Comparison of ENCODE assay signal across 8 cellular contexts in genomic region chr14:23988610-23989363, GRCh38. TPM values are rescaled to one million over a fixed set of nuclear protein-coding genes. Genes with fewer than 3 reads are reported as not detected.
DNase-seq lines count a peak whose midpoint lies in the region; ATAC-seq, FAIRE-seq and TF ChIP-seq lines count a peak whose summit lies in the region.
"Not testable (repeated sequence)": the region's sequence is repeated elsewhere in the genome, so short reads cannot be mapped to it uniquely, and the experiment has no call there.

Gene DHRS4L2 (plus strand): TSS chr14:23988929. CDS start chr14:23988948, 19 bp downstream.

- not testable (repeated sequence) for TF ChIP-seq EP300 in sigmoid colon (IDR thresholded peaks at IDR 0.05)

- H3K4me3 Mint-ChIP-seq in WTC11 (peak within 1 kb of the TSS; percentile 63), brain (peak within 1 kb of the TSS in 3 of 5 experiments; percentile 45 to 51 (median 51))

- peak; percentile 88 for ATAC-seq in GM18505 (IDR thresholded peaks at IDR 0.05; ENCODE audit: unreplicated experiment)
- ATAC-seq in HG02759 (IDR thresholded peaks at IDR 0.05; ENCODE audit: unreplicated experiment): peak; percentile 98
- peak; percentile 97 for ATAC-seq in WTC11

- DNase-seq in MV-4-11 (lab: John Stamatoyannopoulos, UW) (peak; percentile 58), WTC11 (ENCODE audit: low spot score) (peak; percentile 89), iPS DF 6.9 (ENCODE audit: low read depth, low spot score) (peak; percentile 18), sigmoid colon (peak; percentile 92), urothelium cell line (ENCODE audit: low spot score) (peak; percentile 69)

- H3K27ac Mint-ChIP-seq in WTC11: not testable (repeated sequence)
- H3K27ac Mint-ChIP-seq in brain: peak within 1 kb of the TSS; percentile 21 to 92 (median 76)

- H3K4me1 Mint-ChIP-seq in WTC11: peaks cover 13% of the 10 kb centered on the region
- peaks cover 47% of the 10 kb centered on the region for H3K4me1 Mint-ChIP-seq in brain

- H3K9me3 ChIP-seq in iPS DF 6.9 (ENCODE audit: control insufficient read depth, insufficient read depth, low read length); sigmoid colon: not testable (repeated sequence)

- intact Hi-C loops in sigmoid colon (cut with DNase I): loop anchor here (5.0 to 10.0 kb wide), 2 partner anchors 49 to 106 kb away; partner anchors contain the start of gene PCK2

- not testable (repeated sequence) for H3K27me3 ChIP-seq in iPS DF 6.9 (ENCODE audit: control insufficient read depth, insufficient read depth, low read length); sigmoid colon

- peak; percentile 48 for TF ChIP-seq POLR2A in GM18505 (IDR thresholded peaks at IDR 0.05; ENCODE audit: borderline replicate concordance, extremely low read depth, insufficient read depth, insufficient read length)
- TF ChIP-seq POLR2A in sigmoid colon (IDR thresholded peaks at IDR 0.05): not testable (repeated sequence)

- not testable (repeated sequence) for H3K27me3 Mint-ChIP-seq in WTC11 (ENCODE audit: low read depth); brain

- POLR2A ChIA-PET in WTC11 (lab: Charles Lee): not testable (repeated sequence)

- TF ChIP-seq CTCF in WTC11 (IDR thresholded peaks at IDR 0.05); brain (conservative IDR thresholded peaks at IDR 0.05); sigmoid colon (IDR thresholded peaks at IDR 0.05): not testable (repeated sequence)

- H3K36me3 ChIP-seq in iPS DF 6.9 (ENCODE audit: control insufficient read depth, insufficient read depth, low read length); sigmoid colon: not testable (repeated sequence)

- no CpG with 5 or more reads among the region's 40 CpGs for WGBS in iPS DF 6.9 (ENCODE audit: insufficient coverage, insufficient read length)
- WGBS in sigmoid colon, 2 donors: 2 to 7% methylated on average over 40 of the region's 40 CpGs

- not testable (repeated sequence) for H3K36me3 Mint-ChIP-seq in WTC11, brain

- CTCF ChIA-PET in WTC11 (lab: Charles Lee): interaction anchor here (0.8 to 2.5 kb wide), 9 partner anchors 11 to 357 kb away, joined by 3 to 8 read pairs (median 4); partner anchors contain the start of genes CARMIL3, DCAF11 and NRL

- not testable (repeated sequence) for H3K9me3 Mint-ChIP-seq in WTC11, brain

- not testable (repeated sequence) for H3K4me3 ChIP-seq in iPS DF 6.9 (ENCODE audit: low read length)
- peak within 1 kb of the TSS; percentile 17 to 49 (median 24) for H3K4me3 ChIP-seq in sigmoid colon

- not testable (repeated sequence) for FAIRE-seq in urothelium cell line (lab: Jason Lieb, UNC)

- not testable (repeated sequence) for H3K27ac ChIP-seq in iPS DF 6.9 (ENCODE audit: low read length)
- H3K27ac ChIP-seq in sigmoid colon: peak within 1 kb of the TSS; percentile 27 to 70 (median 61)

- H3K4me1 ChIP-seq in iPS DF 6.9 (ENCODE audit: control insufficient read depth, insufficient read depth, low read length): not testable (repeated sequence)
- H3K4me1 ChIP-seq in sigmoid colon: peaks cover 0 to 15% (median 4%) of the 10 kb centered on the region in 4 donors

TF ChIP-seq in WTC11, 78 proteins besides CTCF, POLR2A, EP300 and RAD21:
- peak; percentile 24 for TF ChIP-seq GABPB1 (CRISPR knock-in tag; IDR thresholded peaks at IDR 0.05)
- TF ChIP-seq E2F5 (CRISPR knock-in tag; IDR thresholded peaks at IDR 0.05): peak; percentile 92
- TF ChIP-seq AFF4 (CRISPR knock-in tag; IDR thresholded peaks at IDR 0.05; ENCODE audit: borderline replicate concordance): 0 out of 2 replicates have a peak, but pooled peaks have one; percentile 35
- 0 out of 2 replicates have a peak, but pooled peaks have one; percentile 28 for TF ChIP-seq HMGXB4 (CRISPR knock-in tag; IDR thresholded peaks at IDR 0.05)
- peak; percentile 71 for TF ChIP-seq SP1 (CRISPR knock-in tag; conservative IDR thresholded peaks at IDR 0.05)
- TF ChIP-seq MAX (CRISPR knock-in tag; IDR thresholded peaks at IDR 0.05): peak; percentile 81
- TF ChIP-seq PRDM15 (CRISPR knock-in tag; IDR thresholded peaks at IDR 0.05): 0 out of 2 replicates have a peak, but pooled peaks have one; percentile 25

RNA-seq across cellular contexts. Expression of gene DHRS4L2, which starts in this region (rescaled TPM):
- total RNA-seq in WTC11 (2021) (8.7 to 10.2 TPM (median 9.7 TPM) in 3 replicates), sigmoid colon (10 to 100 TPM in 3 of 4 donors, 1 to 10 TPM in 1; 8.0 to 20.0 (median 17.6) TPM)
- polyA plus RNA-seq in brain (ENCODE audit: insufficient read depth, low read depth, low replicate concordance) (24.5 TPM), sigmoid colon (10 to 100 TPM; 57.1 to 62.7 (median 57.6) TPM)

Comparison
In these comparisons a context has a peak if more than half of its experiments do, and no peak if none do; other contexts are left out.
1. DNase-seq: peak in every context shown above with its lines; median percentile 92 in sigmoid colon; 89 in WTC11; 69 in urothelium cell line; 58 in MV-4-11; 18 in iPS DF 6.9.